12 cellular contexts compared by ENCODE assay signal in the genomic region with DNA sequence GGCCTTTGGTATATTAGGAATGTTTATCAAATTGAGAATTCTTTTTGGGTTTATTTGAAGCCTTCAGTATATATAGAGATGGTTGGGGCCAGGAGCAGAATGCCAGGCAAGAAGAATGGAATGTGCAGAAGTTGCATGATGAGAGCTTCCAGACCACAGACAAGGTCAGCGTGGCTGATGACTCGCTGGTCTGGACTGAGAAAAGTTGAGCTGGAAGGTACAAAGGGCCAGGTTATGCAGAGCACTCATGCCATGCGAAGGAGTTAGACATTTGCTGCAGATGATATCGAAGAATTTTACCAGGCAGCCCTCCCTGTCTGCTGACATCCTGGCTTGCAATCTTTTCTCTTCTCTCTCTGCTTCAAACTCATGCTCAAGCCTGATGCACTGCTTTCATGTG.
DNase-seq lines count a peak whose midpoint lies in the region; ATAC-seq and TF ChIP-seq lines count a peak whose summit lies in the region.
"Had no signal": no experiment of that assay in that cellular context is flagged by ENCODE, and none has a peak within 500 bp of the region (broad histone marks: within the 10 kb centered on the region; RNA-seq: fewer than 3 reads in every experiment).

No MANE protein-coding gene starts in this region.

- peak overlapping the region; percentile 71 for H3K4me2 ChIP-seq in skeletal muscle satellite cell (ENCODE audit: low read length)

- TF ChIP-seq CTCF in fibroblast of pulmonary artery (IDR thresholded peaks at IDR 0.05; ENCODE audit: low read length, missing control alignments) = no peak

- H3K27me3 ChIP-seq in SJCRH30 (no peaks in the 10 kb centered on the region), skeletal muscle satellite cell (ENCODE audit: control insufficient read depth, insufficient read depth, low read length) (no peaks in the 10 kb centered on the region)

- H3K4me3 ChIP-seq in SJCRH30 (no peak overlapping the region), fibroblast of pulmonary artery (replicated peaks; ENCODE audit: low read depth, low read length) (no peak overlapping the region), skeletal muscle satellite cell (ENCODE audit: low read length) (peak overlapping the region; percentile 49)

- no peak for ATAC-seq in HG03432 (IDR thresholded peaks at IDR 0.05; ENCODE audit: unreplicated experiment)
- no peak for ATAC-seq in HG03097 (IDR thresholded peaks at IDR 0.05; ENCODE audit: low FRiP score, unreplicated experiment)

- H3K9me3 ChIP-seq in SJCRH30 (replicated peaks) (no peaks in the 10 kb centered on the region), skeletal muscle satellite cell (replicated peaks; ENCODE audit: low read length) (no peaks in the 10 kb centered on the region)

- DNase-seq in GOT3 (lab: John Stamatoyannopoulos, UW) = peak; percentile 2
- DNase-seq in SJCRH30 = peak; percentile 60 to 63
- DNase-seq in fibroblast of pulmonary artery (ENCODE audit: low read depth) = peak; percentile 84
- no peak for DNase-seq in SIG-M5 (lab: John Stamatoyannopoulos, UW)
- DNase-seq: activated T-cell treated with anti-CD3 and anti-CD28 coated beads for 4 hours, dermis blood vessel endothelial cell, MM.1S, NCI-H82, occipital lobe had no signal

- H3K36me3 ChIP-seq in SJCRH30 = no peaks in the 10 kb centered on the region
- no peaks in the 10 kb centered on the region for H3K36me3 ChIP-seq in skeletal muscle satellite cell (ENCODE audit: insufficient read depth, low read length)

- H3K9ac ChIP-seq in skeletal muscle satellite cell (ENCODE audit: low read depth, low read length) = peak overlapping the region; percentile 51

- H3K4me1 ChIP-seq in SJCRH30 (peaks cover 39% of the 10 kb centered on the region), skeletal muscle satellite cell (ENCODE audit: control insufficient read depth, insufficient read depth, low read length) (peaks cover 45% of the 10 kb centered on the region)

- peak overlapping the region; percentile 43 for H3K27ac ChIP-seq in SJCRH30
